8 cellular contexts compared by ENCODE assay signal in the genomic region with DNA sequence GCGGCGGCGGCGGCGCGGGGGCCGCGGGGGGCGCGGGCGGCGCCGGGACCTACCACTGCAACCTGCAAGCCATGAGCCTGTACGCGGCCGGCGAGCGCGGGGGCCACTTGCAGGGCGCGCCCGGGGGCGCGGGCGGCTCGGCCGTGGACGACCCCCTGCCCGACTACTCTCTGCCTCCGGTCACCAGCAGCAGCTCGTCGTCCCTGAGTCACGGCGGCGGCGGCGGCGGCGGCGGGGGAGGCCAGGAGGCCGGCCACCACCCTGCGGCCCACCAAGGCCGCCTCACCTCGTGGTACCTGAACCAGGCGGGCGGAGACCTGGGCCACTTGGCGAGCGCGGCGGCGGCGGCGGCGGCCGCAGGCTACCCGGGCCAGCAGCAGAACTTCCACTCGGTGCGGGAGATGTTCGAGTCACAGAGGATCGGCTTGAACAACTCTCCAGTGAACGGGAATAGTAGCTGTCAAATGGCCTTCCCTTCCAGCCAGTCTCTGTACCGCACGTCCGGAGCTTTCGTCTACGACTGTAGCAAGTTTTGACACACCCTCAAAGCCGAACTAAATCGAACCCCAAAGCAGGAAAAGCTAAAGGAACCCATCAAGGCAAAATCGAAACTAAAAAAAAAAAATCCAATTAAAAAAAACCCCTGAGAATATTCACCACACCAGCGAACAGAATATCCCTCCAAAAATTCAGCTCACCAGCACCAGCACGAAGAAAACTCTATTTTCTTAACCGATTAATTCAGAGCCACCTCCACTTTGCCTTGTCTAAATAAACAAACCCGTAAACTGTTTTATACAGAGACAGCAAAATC. TPM values are rescaled to one million over a fixed set of nuclear protein-coding genes. Genes with fewer than 3 reads are reported as not detected.
DNase-seq lines count a peak whose midpoint lies in the region; ATAC-seq and TF ChIP-seq lines count a peak whose summit lies in the region.

No MANE protein-coding gene starts in this region.

- H3K27me3 Mint-ChIP-seq in WTC11 (ENCODE audit: low read depth) (peaks cover 85% of the 10 kb centered on the region), glutamatergic neuron (ENCODE audit: unreplicated experiment) (peaks cover 23% of the 10 kb centered on the region)

- DNase-seq in GM20000 (ENCODE audit: low spot score) (peak; percentile 53), WTC11 (ENCODE audit: low spot score) (no peak), glutamatergic neuron (no peak), D341Med (ENCODE audit: low spot score) (no peak)
- no peak for DNase-seq in activated effector memory CD4-positive, alpha-beta T cell treated with anti-CD3 and anti-CD28 coated beads, Interleukin-2, amount 50 U/mL, for 16 hours

- H3K4me1 Mint-ChIP-seq in WTC11 = peaks cover 33% of the 10 kb centered on the region
- peaks cover 21% of the 10 kb centered on the region for H3K4me1 Mint-ChIP-seq in glutamatergic neuron (ENCODE audit: low read depth, unreplicated experiment)

- H3K27ac ChIP-seq in 22Rv1 (no peak overlapping the region), skin epidermis (peak overlapping the region in 18 of 21 experiments; percentile 13 to 91 (median 78))

- CTCF ChIA-PET in WTC11 (lab: Charles Lee) = interaction anchor here (0.7 to 1.0 kb wide), 5 partner anchors 9 to 215 kb away, joined by 3 to 5 read pairs (median 3); no protein-coding TSS in a partner anchor

- H3K4me3 ChIP-seq in skin epidermis = peak overlapping the region; percentile 46 to 65 (median 61)

- no peaks in the 10 kb centered on the region for H3K9me3 Mint-ChIP-seq in WTC11
- H3K9me3 Mint-ChIP-seq in glutamatergic neuron (ENCODE audit: unreplicated experiment) = peaks cover 24% of the 10 kb centered on the region

- no peaks in the 10 kb centered on the region for H3K36me3 Mint-ChIP-seq in WTC11
- no peaks in the 10 kb centered on the region for H3K36me3 Mint-ChIP-seq in glutamatergic neuron (ENCODE audit: unreplicated experiment)

- ATAC-seq in WTC11 (no peak), GM21360 (IDR thresholded peaks at IDR 0.05; ENCODE audit: unreplicated experiment) (no peak)

- TF ChIP-seq CTCF in 22Rv1 (IDR thresholded peaks at IDR 0.05) = peak; percentile 28; the same call in 1 of the 2 replicates
- no peak for TF ChIP-seq CTCF in GM20000 (IDR thresholded peaks at IDR 0.05; ENCODE audit: extremely low read depth, missing control alignments)
- TF ChIP-seq CTCF in WTC11 (IDR thresholded peaks at IDR 0.05) = no peak
- TF ChIP-seq CTCF in glutamatergic neuron (IDR thresholded peaks at IDR 0.05; ENCODE audit: partially characterized antibody, unreplicated experiment) = no peak

- H3K27ac Mint-ChIP-seq in WTC11 (no peak overlapping the region), glutamatergic neuron (ENCODE audit: unreplicated experiment) (peak overlapping the region; percentile 36)

- H3K4me3 Mint-ChIP-seq in WTC11 (peak overlapping the region; percentile 74), glutamatergic neuron (ENCODE audit: unreplicated experiment) (peak overlapping the region; percentile 92)

- POLR2A ChIA-PET in WTC11 (lab: Charles Lee) = no interaction called here

TF ChIP-seq in WTC11, 78 proteins besides CTCF, POLR2A, EP300 and RAD21 (continues in another document):
- TF ChIP-seq PRRX2 (CRISPR knock-in tag; IDR thresholded peaks at IDR 0.05) (no peak), ZNF121 (CRISPR knock-in tag; IDR thresholded peaks at IDR 0.05) (no peak), HMGA2 (CRISPR knock-in tag; IDR thresholded peaks at IDR 0.05) (no peak), GTF2I (CRISPR knock-in tag; conservative IDR thresholded peaks at IDR 0.05) (no peak), SMAD3 (CRISPR knock-in tag; IDR thresholded peaks at IDR 0.05; ENCODE audit: borderline replicate concordance) (no peak), ZNF138 (CRISPR knock-in tag; conservative IDR thresholded peaks at IDR 0.05) (no peak), ZNF423 (CRISPR knock-in tag; IDR thresholded peaks at IDR 0.05) (no peak), ZNF671 (CRISPR knock-in tag; IDR thresholded peaks at IDR 0.05) (no peak)
- TF ChIP-seq, protein P1, sequence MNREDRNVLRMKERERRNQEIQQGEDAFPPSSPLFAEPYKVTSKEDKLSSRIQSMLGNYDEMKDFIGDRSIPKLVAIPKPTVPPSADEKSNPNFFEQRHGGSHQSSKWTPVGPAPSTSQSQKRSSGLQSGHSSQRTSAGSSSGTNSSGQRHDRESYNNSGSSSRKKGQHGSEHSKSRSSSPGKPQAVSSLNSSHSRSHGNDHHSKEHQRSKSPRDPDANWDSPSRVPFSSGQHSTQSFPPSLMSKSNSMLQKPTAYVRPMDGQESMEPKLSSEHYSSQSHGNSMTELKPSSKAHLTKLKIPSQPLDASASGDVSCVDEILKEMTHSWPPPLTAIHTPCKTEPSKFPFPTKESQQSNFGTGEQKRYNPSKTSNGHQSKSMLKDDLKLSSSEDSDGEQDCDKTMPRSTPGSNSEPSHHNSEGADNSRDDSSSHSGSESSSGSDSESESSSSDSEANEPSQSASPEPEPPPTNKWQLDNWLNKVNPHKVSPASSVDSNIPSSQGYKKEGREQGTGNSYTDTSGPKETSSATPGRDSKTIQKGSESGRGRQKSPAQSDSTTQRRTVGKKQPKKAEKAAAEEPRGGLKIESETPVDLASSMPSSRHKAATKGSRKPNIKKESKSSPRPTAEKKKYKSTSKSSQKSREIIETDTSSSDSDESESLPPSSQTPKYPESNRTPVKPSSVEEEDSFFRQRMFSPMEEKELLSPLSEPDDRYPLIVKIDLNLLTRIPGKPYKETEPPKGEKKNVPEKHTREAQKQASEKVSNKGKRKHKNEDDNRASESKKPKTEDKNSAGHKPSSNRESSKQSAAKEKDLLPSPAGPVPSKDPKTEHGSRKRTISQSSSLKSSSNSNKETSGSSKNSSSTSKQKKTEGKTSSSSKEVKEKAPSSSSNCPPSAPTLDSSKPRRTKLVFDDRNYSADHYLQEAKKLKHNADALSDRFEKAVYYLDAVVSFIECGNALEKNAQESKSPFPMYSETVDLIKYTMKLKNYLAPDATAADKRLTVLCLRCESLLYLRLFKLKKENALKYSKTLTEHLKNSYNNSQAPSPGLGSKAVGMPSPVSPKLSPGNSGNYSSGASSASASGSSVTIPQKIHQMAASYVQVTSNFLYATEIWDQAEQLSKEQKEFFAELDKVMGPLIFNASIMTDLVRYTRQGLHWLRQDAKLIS (CRISPR knock-in tag; IDR thresholded peaks at IDR 0.05; ENCODE audit: borderline replicate concordance) = no peak
- TF ChIP-seq, protein P2, sequence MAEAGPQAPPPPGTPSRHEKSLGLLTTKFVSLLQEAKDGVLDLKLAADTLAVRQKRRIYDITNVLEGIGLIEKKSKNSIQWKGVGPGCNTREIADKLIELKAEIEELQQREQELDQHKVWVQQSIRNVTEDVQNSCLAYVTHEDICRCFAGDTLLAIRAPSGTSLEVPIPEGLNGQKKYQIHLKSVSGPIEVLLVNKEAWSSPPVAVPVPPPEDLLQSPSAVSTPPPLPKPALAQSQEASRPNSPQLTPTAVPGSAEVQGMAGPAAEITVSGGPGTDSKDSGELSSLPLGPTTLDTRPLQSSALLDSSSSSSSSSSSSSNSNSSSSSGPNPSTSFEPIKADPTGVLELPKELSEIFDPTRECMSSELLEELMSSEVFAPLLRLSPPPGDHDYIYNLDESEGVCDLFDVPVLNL (CRISPR knock-in tag; IDR thresholded peaks at IDR 0.05; ENCODE audit: borderline replicate concordance, low read depth) = no peak
- TF ChIP-seq, protein P3, sequence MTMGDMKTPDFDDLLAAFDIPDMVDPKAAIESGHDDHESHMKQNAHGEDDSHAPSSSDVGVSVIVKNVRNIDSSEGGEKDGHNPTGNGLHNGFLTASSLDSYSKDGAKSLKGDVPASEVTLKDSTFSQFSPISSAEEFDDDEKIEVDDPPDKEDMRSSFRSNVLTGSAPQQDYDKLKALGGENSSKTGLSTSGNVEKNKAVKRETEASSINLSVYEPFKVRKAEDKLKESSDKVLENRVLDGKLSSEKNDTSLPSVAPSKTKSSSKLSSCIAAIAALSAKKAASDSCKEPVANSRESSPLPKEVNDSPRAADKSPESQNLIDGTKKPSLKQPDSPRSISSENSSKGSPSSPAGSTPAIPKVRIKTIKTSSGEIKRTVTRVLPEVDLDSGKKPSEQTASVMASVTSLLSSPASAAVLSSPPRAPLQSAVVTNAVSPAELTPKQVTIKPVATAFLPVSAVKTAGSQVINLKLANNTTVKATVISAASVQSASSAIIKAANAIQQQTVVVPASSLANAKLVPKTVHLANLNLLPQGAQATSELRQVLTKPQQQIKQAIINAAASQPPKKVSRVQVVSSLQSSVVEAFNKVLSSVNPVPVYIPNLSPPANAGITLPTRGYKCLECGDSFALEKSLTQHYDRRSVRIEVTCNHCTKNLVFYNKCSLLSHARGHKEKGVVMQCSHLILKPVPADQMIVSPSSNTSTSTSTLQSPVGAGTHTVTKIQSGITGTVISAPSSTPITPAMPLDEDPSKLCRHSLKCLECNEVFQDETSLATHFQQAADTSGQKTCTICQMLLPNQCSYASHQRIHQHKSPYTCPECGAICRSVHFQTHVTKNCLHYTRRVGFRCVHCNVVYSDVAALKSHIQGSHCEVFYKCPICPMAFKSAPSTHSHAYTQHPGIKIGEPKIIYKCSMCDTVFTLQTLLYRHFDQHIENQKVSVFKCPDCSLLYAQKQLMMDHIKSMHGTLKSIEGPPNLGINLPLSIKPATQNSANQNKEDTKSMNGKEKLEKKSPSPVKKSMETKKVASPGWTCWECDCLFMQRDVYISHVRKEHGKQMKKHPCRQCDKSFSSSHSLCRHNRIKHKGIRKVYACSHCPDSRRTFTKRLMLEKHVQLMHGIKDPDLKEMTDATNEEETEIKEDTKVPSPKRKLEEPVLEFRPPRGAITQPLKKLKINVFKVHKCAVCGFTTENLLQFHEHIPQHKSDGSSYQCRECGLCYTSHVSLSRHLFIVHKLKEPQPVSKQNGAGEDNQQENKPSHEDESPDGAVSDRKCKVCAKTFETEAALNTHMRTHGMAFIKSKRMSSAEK (CRISPR knock-in tag; IDR thresholded peaks at IDR 0.05; ENCODE audit: borderline replicate concordance) = no peak
- TF ChIP-seq, protein P4, sequence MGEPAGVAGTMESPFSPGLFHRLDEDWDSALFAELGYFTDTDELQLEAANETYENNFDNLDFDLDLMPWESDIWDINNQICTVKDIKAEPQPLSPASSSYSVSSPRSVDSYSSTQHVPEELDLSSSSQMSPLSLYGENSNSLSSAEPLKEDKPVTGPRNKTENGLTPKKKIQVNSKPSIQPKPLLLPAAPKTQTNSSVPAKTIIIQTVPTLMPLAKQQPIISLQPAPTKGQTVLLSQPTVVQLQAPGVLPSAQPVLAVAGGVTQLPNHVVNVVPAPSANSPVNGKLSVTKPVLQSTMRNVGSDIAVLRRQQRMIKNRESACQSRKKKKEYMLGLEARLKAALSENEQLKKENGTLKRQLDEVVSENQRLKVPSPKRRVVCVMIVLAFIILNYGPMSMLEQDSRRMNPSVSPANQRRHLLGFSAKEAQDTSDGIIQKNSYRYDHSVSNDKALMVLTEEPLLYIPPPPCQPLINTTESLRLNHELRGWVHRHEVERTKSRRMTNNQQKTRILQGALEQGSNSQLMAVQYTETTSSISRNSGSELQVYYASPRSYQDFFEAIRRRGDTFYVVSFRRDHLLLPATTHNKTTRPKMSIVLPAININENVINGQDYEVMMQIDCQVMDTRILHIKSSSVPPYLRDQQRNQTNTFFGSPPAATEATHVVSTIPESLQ (CRISPR knock-in tag; IDR thresholded peaks at IDR 0.05) = no peak

RNA-seq across cellular contexts. Expression of a gene that starts 2.1 kb away (rescaled TPM):
- total RNA-seq in WTC11 (2021) (6.1 to 10.7 TPM (median 7.2 TPM) in 3 replicates), glutamatergic neuron (ENCODE audit: unreplicated experiment) (3.3 TPM)
